16 cellular contexts compared by ENCODE assay signal in the genomic region with DNA sequence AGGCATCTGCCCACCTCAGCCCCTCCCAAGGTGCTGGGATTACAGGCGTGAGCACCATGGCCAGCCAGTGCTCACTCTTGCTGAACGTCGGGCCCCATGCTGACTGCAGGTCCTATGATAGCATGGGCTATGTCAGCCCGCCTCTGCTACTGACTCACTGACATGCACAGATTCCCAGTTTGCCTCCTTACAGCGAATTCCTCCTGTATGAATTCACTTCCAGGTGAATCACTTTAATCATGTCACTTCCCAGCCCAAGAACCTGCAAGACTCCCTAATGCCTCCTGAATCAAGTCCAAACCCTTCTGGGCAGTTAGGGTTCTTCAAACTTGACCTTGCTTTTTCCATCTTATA. TPM values are rescaled to one million over a fixed set of nuclear protein-coding genes. Genes with fewer than 3 reads are reported as not detected.
DNase-seq lines count a peak whose midpoint lies in the region; TF ChIP-seq lines count a peak whose summit lies in the region.
"Had no signal": no experiment of that assay in that cellular context is flagged by ENCODE, and none has a peak within 500 bp of the region (broad histone marks: within the 10 kb centered on the region; RNA-seq: fewer than 3 reads in every experiment).

No MANE protein-coding gene starts in this region.

- H4K8ac ChIP-seq in trophoblast cell (ENCODE audit: low read depth, low read length) = no peak overlapping the region

- no peak overlapping the region for H2BK5ac ChIP-seq in trophoblast cell (ENCODE audit: low read depth, low read length, poor library complexity)

- H3K4me3 Mint-ChIP-seq in HFFc6 = no peak overlapping the region
- no peak overlapping the region for H3K4me3 Mint-ChIP-seq in activated T-helper 2 cell treated with anti-CD3 and anti-CD28 coated beads, Interferon-gamma antibody, Interleukin-2, Interleukin-4, amounts not matched to agents 10 μg/mL and 5 μg/mL and 100 μg/mL, durations not matched to agents 14 hours and 24 hours and 36 hours (ENCODE audit: low read depth)
- H3K4me3 Mint-ChIP-seq: activated CD8-positive, alpha-beta T cell treated with anti-CD3 and anti-CD28 coated beads, Interleukin-2, amount 10 ng/mL, durations not matched to agents 7 days and 5 days had no signal

- H3K18ac ChIP-seq in trophoblast cell (ENCODE audit: low read length) = no peak overlapping the region

- peaks cover 9% of the 10 kb centered on the region for H3K27me3 Mint-ChIP-seq in HFFc6 (ENCODE audit: insufficient read depth)
- H3K27me3 Mint-ChIP-seq in activated T-helper 2 cell treated with anti-CD3 and anti-CD28 coated beads, Interferon-gamma antibody, Interleukin-2, Interleukin-4, amounts not matched to agents 10 μg/mL and 5 μg/mL and 100 μg/mL, durations not matched to agents 14 hours and 24 hours and 36 hours (ENCODE audit: low read depth) = peaks cover 5% of the 10 kb centered on the region

- H2BK120ac ChIP-seq in trophoblast cell (ENCODE audit: insufficient read depth, low read length, poor library complexity) = no peak overlapping the region

- no peaks in the 10 kb centered on the region for H3K9me3 Mint-ChIP-seq in HFFc6
- no peaks in the 10 kb centered on the region for H3K9me3 Mint-ChIP-seq in activated T-helper 2 cell treated with anti-CD3 and anti-CD28 coated beads, Interferon-gamma antibody, Interleukin-2, Interleukin-4, amounts not matched to agents 10 μg/mL and 5 μg/mL and 100 μg/mL, durations not matched to agents 14 hours and 24 hours and 36 hours

- H3K4ac ChIP-seq in trophoblast cell (ENCODE audit: low read depth, low read length) = no peak overlapping the region

- H2AK5ac ChIP-seq in trophoblast cell (ENCODE audit: low read length) = no peak overlapping the region

- H3K14ac ChIP-seq in trophoblast cell (ENCODE audit: low read length) = no peak overlapping the region

- no peaks in the 10 kb centered on the region for H3K36me3 ChIP-seq in trophoblast cell (ENCODE audit: control insufficient read depth in 1 of 2, insufficient read depth in 2 of 2, low read length in 2 of 2)
- H3K36me3 ChIP-seq: ascending aorta, thoracic aorta had no signal

- H3K9ac ChIP-seq in trophoblast cell (ENCODE audit: low read length) = no peak overlapping the region

- intact Hi-C loops in activated T-helper 2 cell treated with anti-CD3 and anti-CD28 coated beads, Interferon-gamma antibody, Interleukin-2, Interleukin-4, amounts not matched to agents 10 μg/mL and 5 μg/mL and 100 μg/mL, durations not matched to agents 14 hours and 24 hours and 36 hours (cut with micrococcal nuclease) = no loop called here

- H3K9me3 ChIP-seq in trophoblast cell (ENCODE audit: insufficient read depth, low read depth, low read length) = no peaks in the 10 kb centered on the region
- H3K9me3 ChIP-seq: ascending aorta, psoas muscle, thoracic aorta had no signal

- no peak overlapping the region for H2BK12ac ChIP-seq in trophoblast cell (ENCODE audit: low read length)

- H2AFZ ChIP-seq in trophoblast cell (ENCODE audit: insufficient read depth, low read length, poor library complexity) = no peak overlapping the region

- DNase-seq in HFFc6 (peak; percentile 41), RWPE1 (ENCODE audit: low spot score) (peak; percentile 85), epithelial cell of proximal tubule (ENCODE audit: low read depth) (peak; percentile 91), trophoblast cell (peak; percentile 86 to 88), NCI-H2081 treated with DMSO at 0.1 percent for 48 hours (lab: John Stamatoyannopoulos, UW) (no peak), DMS53 (lab: John Stamatoyannopoulos, UW) (no peak)
- no peak for DNase-seq in activated T-helper 2 cell treated with anti-CD3 and anti-CD28 coated beads, Interferon-gamma antibody, Interleukin-2, Interleukin-4, amounts not matched to agents 10 μg/mL and 5 μg/mL and 100 μg/mL, durations not matched to agents 14 hours and 24 hours and 36 hours (ENCODE audit: low spot score)
- DNase-seq: DND-41; effector CD8-positive, alpha-beta T cell; NCI-H1105; psoas muscle; stimulated activated CD4-positive, alpha-beta T cell treated with anti-CD3 and anti-CD28 coated beads, Interleukin-15, amount 100 ng/mL, for 24 hours had no signal

- CTCF ChIA-PET in RWPE1 (lab: Yijun Ruan, JAX) = interaction anchor here (0.7 kb wide), 1 partner anchor 15 kb away, joined by 3 read pairs; no protein-coding TSS in a partner anchor

- TF ChIP-seq CTCF in HFFc6 (IDR thresholded peaks at IDR 0.05) = no peak
- no peak for TF ChIP-seq CTCF in RWPE1 (conservative IDR thresholded peaks at IDR 0.05; ENCODE audit: low read depth)
- TF ChIP-seq CTCF in epithelial cell of proximal tubule (conservative IDR thresholded peaks at IDR 0.05; ENCODE audit: low read depth, low read length) = no peak

- peak overlapping the region; percentile 72 for H3K27ac ChIP-seq in RWPE1
- no peak overlapping the region for H3K27ac ChIP-seq in trophoblast cell (ENCODE audit: low read depth, low read length)
- H3K27ac ChIP-seq: ascending aorta, psoas muscle, SK-N-MC, thoracic aorta had no signal

- H3K27ac Mint-ChIP-seq in HFFc6 = 0 out of 2 replicates have a peak overlapping the region, but pooled peaks have one; percentile 10
- H3K27ac Mint-ChIP-seq in activated T-helper 2 cell treated with anti-CD3 and anti-CD28 coated beads, Interferon-gamma antibody, Interleukin-2, Interleukin-4, amounts not matched to agents 10 μg/mL and 5 μg/mL and 100 μg/mL, durations not matched to agents 14 hours and 24 hours and 36 hours = no peak overlapping the region
- H3K27ac Mint-ChIP-seq: activated CD8-positive, alpha-beta T cell treated with anti-CD3 and anti-CD28 coated beads, Interleukin-2, amount 10 ng/mL, durations not matched to agents 7 days and 5 days had no signal

- H3K4me2 ChIP-seq in trophoblast cell (ENCODE audit: low read length) = no peak overlapping the region

- H3K4me1 Mint-ChIP-seq in HFFc6 (ENCODE audit: low read depth) = peaks cover 15% of the 10 kb centered on the region
- H3K4me1 Mint-ChIP-seq in activated T-helper 2 cell treated with anti-CD3 and anti-CD28 coated beads, Interferon-gamma antibody, Interleukin-2, Interleukin-4, amounts not matched to agents 10 μg/mL and 5 μg/mL and 100 μg/mL, durations not matched to agents 14 hours and 24 hours and 36 hours (ENCODE audit: low read depth) = peaks cover 4% of the 10 kb centered on the region

- H3K79me2 ChIP-seq in trophoblast cell (ENCODE audit: control insufficient read depth, insufficient read depth, low read length, poor library complexity) = no peaks in the 10 kb centered on the region

- H4K91ac ChIP-seq in trophoblast cell (ENCODE audit: low read depth, low read length) = no peak overlapping the region

- no peaks in the 10 kb centered on the region for H3K4me1 ChIP-seq in trophoblast cell (ENCODE audit: control insufficient read depth in 1 of 2, insufficient read depth in 2 of 2, low read length in 2 of 2)
- H3K4me1 ChIP-seq: ascending aorta, psoas muscle had no signal

- no peak overlapping the region for H3K23ac ChIP-seq in trophoblast cell (ENCODE audit: low read length)

- no CpG with 5 or more reads among the region's 5 CpGs for WGBS in trophoblast cell (ENCODE audit: extremely low coverage, insufficient coverage, insufficient read length)

- H3K79me1 ChIP-seq in trophoblast cell (ENCODE audit: low read length) = no peaks in the 10 kb centered on the region

- no peaks in the 10 kb centered on the region for H3K27me3 ChIP-seq in trophoblast cell (ENCODE audit: insufficient read depth, low read length)
- H3K27me3 ChIP-seq: ascending aorta had no signal

- H3K36me3 Mint-ChIP-seq in HFFc6 (ENCODE audit: low read depth) = no peaks in the 10 kb centered on the region
- no peaks in the 10 kb centered on the region for H3K36me3 Mint-ChIP-seq in activated T-helper 2 cell treated with anti-CD3 and anti-CD28 coated beads, Interferon-gamma antibody, Interleukin-2, Interleukin-4, amounts not matched to agents 10 μg/mL and 5 μg/mL and 100 μg/mL, durations not matched to agents 14 hours and 24 hours and 36 hours (ENCODE audit: low read depth)

- no peak overlapping the region for H3K4me3 ChIP-seq in epithelial cell of proximal tubule (ENCODE audit: low read depth, low read length)
- no peak overlapping the region for H3K4me3 ChIP-seq in trophoblast cell (ENCODE audit: low read depth, low read length)
- H3K4me3 ChIP-seq: ascending aorta, psoas muscle, SK-N-MC, thoracic aorta had no signal

- no peak overlapping the region for H4K12ac ChIP-seq in trophoblast cell (ENCODE audit: low read depth, low read length)

- POLR2A ChIA-PET in RWPE1 (lab: Yijun Ruan, JAX; ENCODE audit: low non-redundant PET) = no interaction called here

RNA-seq across cellular contexts. Expression of a gene that starts 16.1 kb away (rescaled TPM):
- 10 to 100 TPM; 58.6 to 69.1 (median 65.6) TPM for total RNA-seq in HFFc6 (2021; fragmentation: NEBNext Ultra II Directional; extraction: Animal tissue kit (Norgen Biotek cat#: 25700))
- total RNA-seq in epithelial cell of proximal tubule = 37.5 and 57.4 TPM in 2 replicates
- polyA plus RNA-seq in trophoblast cell (2013) = 57.0 and 58.2 TPM in 2 replicates
- 177 and 181 TPM in 2 replicates for total RNA-seq in activated T-helper 2 cell treated with anti-CD3 and anti-CD28 coated beads, Interferon-gamma antibody, Interleukin-2, Interleukin-4, amounts not matched to agents 10 μg/mL and 5 μg/mL and 100 μg/mL, durations not matched to agents 14 hours and 24 hours and 36 hours

RNA-seq across cellular contexts. Expression of a gene that starts 32.4 kb away (rescaled TPM):
- total RNA-seq in HFFc6 (2021; fragmentation: NEBNext Ultra II Directional; extraction: Animal tissue kit (Norgen Biotek cat#: 25700)) = not detected
- not detected in 2 replicates for total RNA-seq in epithelial cell of proximal tubule
- polyA plus RNA-seq in trophoblast cell (2013) = 0.01 and 0.03 TPM in 2 replicates
- total RNA-seq in activated T-helper 2 cell treated with anti-CD3 and anti-CD28 coated beads, Interferon-gamma antibody, Interleukin-2, Interleukin-4, amounts not matched to agents 10 μg/mL and 5 μg/mL and 100 μg/mL, durations not matched to agents 14 hours and 24 hours and 36 hours = not detected in 2 replicates
- total RNA-seq: activated CD8-positive, alpha-beta T cell treated with anti-CD3 and anti-CD28 coated beads, Interleukin-2, amount 10 ng/mL, durations not matched to agents 7 days and 5 days had no signal

RNA-seq across cellular contexts. Expression of a gene that starts 35.9 kb away (rescaled TPM):
- total RNA-seq in HFFc6 (2021; fragmentation: NEBNext Ultra II Directional; extraction: Animal tissue kit (Norgen Biotek cat#: 25700)) = 10 to 100 TPM; 61.1 to 72.2 (median 68.4) TPM
- total RNA-seq in epithelial cell of proximal tubule = 40.2 and 61.4 TPM in 2 replicates
- polyA plus RNA-seq in trophoblast cell (2013) = 78.0 and 80.6 TPM in 2 replicates
- 107 and 113 TPM in 2 replicates for total RNA-seq in activated T-helper 2 cell treated with anti-CD3 and anti-CD28 coated beads, Interferon-gamma antibody, Interleukin-2, Interleukin-4, amounts not matched to agents 10 μg/mL and 5 μg/mL and 100 μg/mL, durations not matched to agents 14 hours and 24 hours and 36 hours

RNA-seq across cellular contexts. Expression of a gene that starts 48.8 kb away (rescaled TPM):
- total RNA-seq in HFFc6 (2021; fragmentation: NEBNext Ultra II Directional; extraction: Animal tissue kit (Norgen Biotek cat#: 25700)) = 10 to 100 TPM; 29.8 to 37.7 (median 34.0) TPM
- total RNA-seq in epithelial cell of proximal tubule = 19.1 and 26.3 TPM in 2 replicates
- polyA plus RNA-seq in trophoblast cell (2013) = 36.3 and 39.2 TPM in 2 replicates
- 20.4 and 20.9 TPM in 2 replicates for total RNA-seq in activated T-helper 2 cell treated with anti-CD3 and anti-CD28 coated beads, Interferon-gamma antibody, Interleukin-2, Interleukin-4, amounts not matched to agents 10 μg/mL and 5 μg/mL and 100 μg/mL, durations not matched to agents 14 hours and 24 hours and 36 hours

Comparison
In these comparisons a context has a peak if more than half of its experiments do, and no peak if none do; other contexts are left out.
1. DNase-seq: peak in HFFc6 (single experiment), RWPE1 (single experiment), epithelial cell of proximal tubule (single experiment) and trophoblast cell (2 of 2); none in NCI-H2081 treated with DMSO at 0.1 percent for 48 hours (single experiment), DMS53 (single experiment) and activated T-helper 2 cell treated with anti-CD3 and anti-CD28 coated beads, Interferon-gamma antibody, Interleukin-2, Interleukin-4, amounts not matched to agents 10 μg/mL and 5 μg/mL and 100 μg/mL, durations not matched to agents 14 hours and 24 hours and 36 hours (single experiment).